In genomic region chr17:12667299-12667958, GRCh38 we compare ENCODE assay signal across 8 cellular contexts.
A peak's percentile ranks its signal among the peaks of the same experiment; 100 is the strongest.
DNase-seq lines count a peak whose midpoint lies in the region; ATAC-seq and TF ChIP-seq lines count a peak whose summit lies in the region.

No MANE protein-coding gene starts in this region.

- TF ChIP-seq CTCF in GM12873 (IDR thresholded peaks at IDR 0.05; ENCODE audit: insufficient read depth, low read depth, low read length, missing control alignments) (peak; percentile 25), epithelial cell of esophagus (IDR thresholded peaks at IDR 0.05; ENCODE audit: insufficient read depth, low read depth, low read length, missing control alignments) (peak; percentile 57), nephron (IDR thresholded peaks at IDR 0.05; ENCODE audit: unreplicated experiment in 3 of 3) (peak; percentile 56 to 69 (median 66))

- H3K27ac Mint-ChIP-seq in nephron, result peak overlapping the region in 1 of 3 experiments; percentile 7

- peak overlapping the region; percentile 83 to 91 (median 89) for H3K4me3 Mint-ChIP-seq in nephron

- peaks cover 22% of the 10 kb centered on the region for H3K4me1 Mint-ChIP-seq in nephron

- peaks cover 55% of the 10 kb centered on the region for H3K27me3 Mint-ChIP-seq in nephron (ENCODE audit: low read depth)

- H3K4me3 ChIP-seq in epithelial cell of esophagus (ENCODE audit: low read length), result no peak overlapping the region

- DNase-seq in NCI-H82 (lab: John Stamatoyannopoulos, UW), result peak; percentile 74
- DNase-seq in epithelial cell of esophagus (ENCODE audit: low read depth), result peak; percentile 57
- DNase-seq in activated naive CD4-positive, alpha-beta T cell treated with anti-CD3 and anti-CD28 coated beads, Interleukin-2, amount 50 U/mL, for 16 hours, result no peak
- no peak for DNase-seq in NCI-H2029 (lab: John Stamatoyannopoulos, UW)

- ATAC-seq in GM21786 (IDR thresholded peaks at IDR 0.05; ENCODE audit: unreplicated experiment), result no peak
- no peak for ATAC-seq in HG03342 (IDR thresholded peaks at IDR 0.05; ENCODE audit: unreplicated experiment)

- no peaks in the 10 kb centered on the region for H3K36me3 Mint-ChIP-seq in nephron (ENCODE audit: low read depth)

- no peaks in the 10 kb centered on the region for H3K9me3 Mint-ChIP-seq in nephron

Comparison
In these comparisons a context has a peak if more than half of its experiments do, and no peak if none do; other contexts are left out.
1. DNase-seq: peak in NCI-H82 (single experiment) and epithelial cell of esophagus (single experiment); none in activated naive CD4-positive, alpha-beta T cell treated with anti-CD3 and anti-CD28 coated beads, Interleukin-2, amount 50 U/mL, for 16 hours (single experiment) and NCI-H2029 (single experiment).
2. Peak in every context shown above with its lines, with median percentiles within 50 percentile points of each other: CTCF ChIP-seq.